In genomic region chr20:46650575-46651090, GRCh38 we compare ENCODE assay signal across 1 cellular context.
TF ChIP-seq lines count a peak whose summit lies in the region.

No MANE protein-coding gene starts in this region.

TF ChIP-seq in HepG2, 621 proteins besides CTCF, POLR2A, EP300 and RAD21 (continued from another document and continues in another):
- TF ChIP-seq ZNF280D (CRISPR knock-in tag; IDR thresholded peaks at IDR 0.05) (peak; percentile 12), HMGXB4 (CRISPR knock-in tag; IDR thresholded peaks at IDR 0.05; ENCODE audit: borderline replicate concordance in 1 of 2, low read depth in 1 of 2) (0 out of 4 replicates have a peak, but pooled peaks of 1 of the 2 experiments have one; percentile 57), ZBTB21 (CRISPR knock-in tag; IDR thresholded peaks at IDR 0.05) (no peak), FUBP1 (CRISPR knock-in tag; IDR thresholded peaks at IDR 0.05; ENCODE audit: borderline replicate concordance) (no peak), RARA (CRISPR knock-in tag; IDR thresholded peaks at IDR 0.05) (no peak), ZNF616 (CRISPR knock-in tag; IDR thresholded peaks at IDR 0.05; ENCODE audit: low read depth) (no peak), ZNF333 (CRISPR knock-in tag; IDR thresholded peaks at IDR 0.05; ENCODE audit: borderline replicate concordance) (no peak), ZNF230 (CRISPR knock-in tag; IDR thresholded peaks at IDR 0.05) (no peak), RELA (CRISPR knock-in tag; IDR thresholded peaks at IDR 0.05) (no peak), ZC3H4 (CRISPR knock-in tag; IDR thresholded peaks at IDR 0.05; ENCODE audit: borderline replicate concordance) (no peak; the same call in 1 of the 2 replicates), KDM5B (CRISPR knock-in tag; IDR thresholded peaks at IDR 0.05; ENCODE audit: borderline replicate concordance) (no peak), RORA (CRISPR knock-in tag; IDR thresholded peaks at IDR 0.05) (no peak), NCOA2 (CRISPR knock-in tag; IDR thresholded peaks at IDR 0.05) (no peak), NR3C1 (CRISPR knock-in tag; IDR thresholded peaks at IDR 0.05) (no peak), CC2D1A (CRISPR knock-in tag; IDR thresholded peaks at IDR 0.05) (no peak), MAF1 (CRISPR knock-in tag; IDR thresholded peaks at IDR 0.05; ENCODE audit: borderline replicate concordance) (no peak), SRY (CRISPR knock-in tag; IDR thresholded peaks at IDR 0.05) (no peak; the same call in 1 of the 2 replicates), SNRNP70 (IDR thresholded peaks at IDR 0.05; ENCODE audit: low read depth, low read length) (no peak), ZNF788 (CRISPR knock-in tag; IDR thresholded peaks at IDR 0.05; ENCODE audit: borderline replicate concordance) (no peak; the same call in 1 of the 2 replicates), KLF11 (CRISPR knock-in tag; IDR thresholded peaks at IDR 0.05) (no peak), MTF2 (CRISPR knock-in tag; IDR thresholded peaks at IDR 0.05; ENCODE audit: borderline replicate concordance) (no peak; the same call in 1 of the 2 replicates), ATF7 (IDR thresholded peaks at IDR 0.05) (no peak), ATF7 (CRISPR knock-in tag; IDR thresholded peaks at IDR 0.05) (no peak), SNAPC2 (CRISPR knock-in tag; IDR thresholded peaks at IDR 0.05) (no peak), HNF4G (IDR thresholded peaks at IDR 0.05; ENCODE audit: borderline replicate concordance, low read depth, low read length) (no peak), HNF4G (CRISPR knock-in tag; IDR thresholded peaks at IDR 0.05; ENCODE audit: borderline replicate concordance, low read depth) (no peak), SNAPC4 (CRISPR knock-in tag; IDR thresholded peaks at IDR 0.05) (no peak), ZNF160 (CRISPR knock-in tag; IDR thresholded peaks at IDR 0.05) (no peak), ADNP (CRISPR knock-in tag; IDR thresholded peaks at IDR 0.05) (peak; percentile 82), MBD4 (IDR thresholded peaks at IDR 0.05; ENCODE audit: borderline replicate concordance, low read length) (no peak), KMT2A (CRISPR knock-in tag; IDR thresholded peaks at IDR 0.05) (no peak), TBP (CRISPR knock-in tag; IDR thresholded peaks at IDR 0.05) (no peak), ZNF501 (CRISPR knock-in tag; IDR thresholded peaks at IDR 0.05) (no peak), NFE2L2 (IDR thresholded peaks at IDR 0.05; ENCODE audit: low read length) (no peak), SSRP1 (CRISPR knock-in tag; IDR thresholded peaks at IDR 0.05) (peak; percentile 34; the same call in 1 of the 2 replicates), DMAP1 (CRISPR knock-in tag; IDR thresholded peaks at IDR 0.05) (no peak), ZNF850 (CRISPR knock-in tag; conservative IDR thresholded peaks at IDR 0.05) (no peak), GATA4 (IDR thresholded peaks at IDR 0.05; ENCODE audit: borderline replicate concordance, low read depth) (no peak), GPN1 (CRISPR knock-in tag; IDR thresholded peaks at IDR 0.05; ENCODE audit: borderline replicate concordance) (no peak), ZNF777 (CRISPR knock-in tag; IDR thresholded peaks at IDR 0.05) (peak; percentile 13; the same call in 1 of the 2 replicates), ARHGAP35 (CRISPR knock-in tag; IDR thresholded peaks at IDR 0.05; ENCODE audit: borderline replicate concordance) (no peak), ZNF207 (IDR thresholded peaks at IDR 0.05; ENCODE audit: borderline replicate concordance) (no peak)
- TF ChIP-seq, protein P1, sequence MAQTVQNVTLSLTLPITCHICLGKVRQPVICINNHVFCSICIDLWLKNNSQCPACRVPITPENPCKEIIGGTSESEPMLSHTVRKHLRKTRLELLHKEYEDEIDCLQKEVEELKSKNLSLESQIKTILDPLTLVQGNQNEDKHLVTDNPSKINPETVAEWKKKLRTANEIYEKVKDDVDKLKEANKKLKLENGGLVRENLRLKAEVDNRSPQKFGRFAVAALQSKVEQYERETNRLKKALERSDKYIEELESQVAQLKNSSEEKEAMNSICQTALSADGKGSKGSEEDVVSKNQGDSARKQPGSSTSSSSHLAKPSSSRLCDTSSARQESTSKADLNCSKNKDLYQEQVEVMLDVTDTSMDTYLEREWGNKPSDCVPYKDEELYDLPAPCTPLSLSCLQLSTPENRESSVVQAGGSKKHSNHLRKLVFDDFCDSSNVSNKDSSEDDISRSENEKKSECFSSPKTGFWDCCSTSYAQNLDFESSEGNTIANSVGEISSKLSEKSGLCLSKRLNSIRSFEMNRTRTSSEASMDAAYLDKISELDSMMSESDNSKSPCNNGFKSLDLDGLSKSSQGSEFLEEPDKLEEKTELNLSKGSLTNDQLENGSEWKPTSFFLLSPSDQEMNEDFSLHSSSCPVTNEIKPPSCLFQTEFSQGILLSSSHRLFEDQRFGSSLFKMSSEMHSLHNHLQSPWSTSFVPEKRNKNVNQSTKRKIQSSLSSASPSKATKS (CRISPR knock-in tag; IDR thresholded peaks at IDR 0.05), result no peak
- TF ChIP-seq, protein P2, sequence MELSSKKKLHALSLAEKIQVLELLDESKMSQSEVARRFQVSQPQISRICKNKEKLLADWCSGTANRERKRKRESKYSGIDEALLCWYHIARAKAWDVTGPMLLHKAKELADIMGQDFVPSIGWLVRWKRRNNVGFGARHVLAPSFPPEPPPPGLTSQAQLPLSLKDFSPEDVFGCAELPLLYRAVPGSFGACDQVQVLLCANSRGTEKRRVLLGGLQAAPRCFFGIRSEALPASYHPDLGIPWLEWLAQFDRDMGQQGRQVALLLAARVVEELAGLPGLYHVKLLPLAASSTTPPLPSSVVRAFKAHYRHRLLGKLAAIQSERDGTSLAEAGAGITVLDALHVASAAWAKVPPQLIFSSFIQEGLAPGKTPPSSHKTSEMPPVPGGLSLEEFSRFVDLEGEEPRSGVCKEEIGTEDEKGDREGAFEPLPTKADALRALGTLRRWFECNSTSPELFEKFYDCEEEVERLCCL (CRISPR knock-in tag; IDR thresholded peaks at IDR 0.05; ENCODE audit: borderline replicate concordance), result no peak
- TF ChIP-seq, protein P3, sequence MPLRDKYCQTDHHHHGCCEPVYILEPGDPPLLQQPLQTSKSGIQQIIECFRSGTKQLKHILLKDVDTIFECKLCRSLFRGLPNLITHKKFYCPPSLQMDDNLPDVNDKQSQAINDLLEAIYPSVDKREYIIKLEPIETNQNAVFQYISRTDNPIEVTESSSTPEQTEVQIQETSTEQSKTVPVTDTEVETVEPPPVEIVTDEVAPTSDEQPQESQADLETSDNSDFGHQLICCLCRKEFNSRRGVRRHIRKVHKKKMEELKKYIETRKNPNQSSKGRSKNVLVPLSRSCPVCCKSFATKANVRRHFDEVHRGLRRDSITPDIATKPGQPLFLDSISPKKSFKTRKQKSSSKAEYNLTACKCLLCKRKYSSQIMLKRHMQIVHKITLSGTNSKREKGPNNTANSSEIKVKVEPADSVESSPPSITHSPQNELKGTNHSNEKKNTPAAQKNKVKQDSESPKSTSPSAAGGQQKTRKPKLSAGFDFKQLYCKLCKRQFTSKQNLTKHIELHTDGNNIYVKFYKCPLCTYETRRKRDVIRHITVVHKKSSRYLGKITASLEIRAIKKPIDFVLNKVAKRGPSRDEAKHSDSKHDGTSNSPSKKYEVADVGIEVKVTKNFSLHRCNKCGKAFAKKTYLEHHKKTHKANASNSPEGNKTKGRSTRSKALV (CRISPR knock-in tag; IDR thresholded peaks at IDR 0.05), result no peak
- TF ChIP-seq, protein P4, sequence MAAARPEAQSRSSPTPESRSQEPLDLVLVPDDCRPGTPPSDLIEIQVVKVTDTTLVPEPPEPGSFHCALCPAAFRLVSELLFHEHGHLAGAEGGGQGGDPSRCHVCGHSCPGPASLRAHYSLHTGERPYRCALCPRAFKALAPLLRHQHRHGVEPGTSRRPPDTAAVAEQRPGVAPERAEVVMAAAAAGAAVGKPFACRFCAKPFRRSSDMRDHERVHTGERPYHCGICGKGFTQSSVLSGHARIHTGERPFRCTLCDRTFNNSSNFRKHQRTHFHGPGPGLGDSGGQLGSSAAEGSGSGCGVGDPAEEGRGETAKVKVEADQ (CRISPR knock-in tag; IDR thresholded peaks at IDR 0.05; ENCODE audit: borderline replicate concordance), result no peak
